1 cellular context compared by ENCODE assay signal in the genomic region with DNA sequence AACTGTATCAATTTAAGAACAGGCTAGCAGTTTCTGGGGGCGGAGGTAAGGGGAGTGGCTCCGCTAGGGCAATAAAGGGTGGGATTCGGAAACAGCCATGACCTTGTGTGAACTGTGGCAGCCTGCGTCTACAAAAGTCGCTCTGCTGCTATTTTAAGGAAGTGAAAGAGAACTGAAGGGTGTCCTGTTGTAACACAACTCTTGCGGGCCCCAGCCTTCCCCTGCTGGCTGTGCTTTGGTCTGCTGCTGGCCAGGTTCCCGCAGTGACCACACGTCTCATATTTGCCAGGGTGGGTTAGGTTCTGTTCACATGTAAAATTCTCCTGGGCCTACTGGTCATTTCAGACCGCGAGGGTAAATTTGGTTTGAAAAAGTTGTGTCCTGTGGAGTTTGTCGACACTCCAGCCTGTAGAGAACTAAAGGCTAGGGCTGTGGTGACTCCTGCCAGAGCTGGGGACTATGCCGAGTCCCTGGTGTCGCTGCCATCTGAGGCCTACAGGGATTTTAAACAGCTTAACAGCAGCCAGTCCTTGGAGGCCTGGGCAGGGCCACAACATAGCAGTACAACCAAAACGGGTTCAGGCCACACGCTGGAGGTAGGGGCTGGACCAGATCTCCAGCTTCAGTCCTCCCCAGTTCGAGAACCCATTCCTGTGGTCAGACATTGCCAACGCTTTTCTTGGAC.
TF ChIP-seq lines count a peak whose summit lies in the region.

No MANE protein-coding gene starts in this region.

TF ChIP-seq in HepG2, 621 proteins besides CTCF, POLR2A, EP300 and RAD21 (continues in another document):
- TF ChIP-seq ZFX (CRISPR knock-in tag; IDR thresholded peaks at IDR 0.05; ENCODE audit: low read depth) (peak; percentile 65; the same call in 1 of the 2 replicates), ZMYM4 (CRISPR knock-in tag; IDR thresholded peaks at IDR 0.05) (0 out of 2 replicates have a peak, but pooled peaks have one; percentile 1), ZNF460 (CRISPR knock-in tag; IDR thresholded peaks at IDR 0.05; ENCODE audit: borderline replicate concordance) (no peak), FUBP1 (CRISPR knock-in tag; IDR thresholded peaks at IDR 0.05; ENCODE audit: borderline replicate concordance) (no peak), MAX (IDR thresholded peaks at IDR 0.05) (0 out of 2 replicates have a peak, but pooled peaks have one; percentile 2), PAX8 (CRISPR knock-in tag; IDR thresholded peaks at IDR 0.05; ENCODE audit: borderline replicate concordance) (no peak), ZNF281 (CRISPR knock-in tag; IDR thresholded peaks at IDR 0.05; ENCODE audit: borderline replicate concordance) (no peak), MED1 (CRISPR knock-in tag; IDR thresholded peaks at IDR 0.05) (no peak), ZFP36L2 (CRISPR knock-in tag; IDR thresholded peaks at IDR 0.05) (no peak), IRF9 (CRISPR knock-in tag; IDR thresholded peaks at IDR 0.05; ENCODE audit: borderline replicate concordance) (0 out of 2 replicates have a peak, but pooled peaks have one; percentile 11), KMT2B (CRISPR knock-in tag; IDR thresholded peaks at IDR 0.05) (0 out of 2 replicates have a peak, but pooled peaks have one; percentile 23), IKZF4 (CRISPR knock-in tag; IDR thresholded peaks at IDR 0.05; ENCODE audit: borderline replicate concordance, low read depth, not compliant biosample characterization) (no peak), ZNF501 (CRISPR knock-in tag; IDR thresholded peaks at IDR 0.05) (peak; percentile 43; the same call in 1 of the 2 replicates), ZBTB49 (CRISPR knock-in tag; IDR thresholded peaks at IDR 0.05; ENCODE audit: borderline replicate concordance) (no peak), SAFB2 (CRISPR knock-in tag; IDR thresholded peaks at IDR 0.05; ENCODE audit: borderline replicate concordance, low read depth) (no peak), GMEB2 (CRISPR knock-in tag; IDR thresholded peaks at IDR 0.05; ENCODE audit: low read depth) (no peak), ZKSCAN5 (CRISPR knock-in tag; IDR thresholded peaks at IDR 0.05) (no peak), YEATS4 (CRISPR knock-in tag; IDR thresholded peaks at IDR 0.05; ENCODE audit: borderline replicate concordance) (no peak), FOXA1 (IDR thresholded peaks at IDR 0.05) (no peak), FOXA1 (CRISPR knock-in tag; IDR thresholded peaks at IDR 0.05) (no peak), ATF6 (CRISPR knock-in tag; conservative IDR thresholded peaks at IDR 0.05) (no peak), ZNF180 (CRISPR knock-in tag; IDR thresholded peaks at IDR 0.05; ENCODE audit: borderline replicate concordance, low read depth) (no peak), ZFY (CRISPR knock-in tag; IDR thresholded peaks at IDR 0.05) (peak; percentile 62)
- TF ChIP-seq, protein P1, sequence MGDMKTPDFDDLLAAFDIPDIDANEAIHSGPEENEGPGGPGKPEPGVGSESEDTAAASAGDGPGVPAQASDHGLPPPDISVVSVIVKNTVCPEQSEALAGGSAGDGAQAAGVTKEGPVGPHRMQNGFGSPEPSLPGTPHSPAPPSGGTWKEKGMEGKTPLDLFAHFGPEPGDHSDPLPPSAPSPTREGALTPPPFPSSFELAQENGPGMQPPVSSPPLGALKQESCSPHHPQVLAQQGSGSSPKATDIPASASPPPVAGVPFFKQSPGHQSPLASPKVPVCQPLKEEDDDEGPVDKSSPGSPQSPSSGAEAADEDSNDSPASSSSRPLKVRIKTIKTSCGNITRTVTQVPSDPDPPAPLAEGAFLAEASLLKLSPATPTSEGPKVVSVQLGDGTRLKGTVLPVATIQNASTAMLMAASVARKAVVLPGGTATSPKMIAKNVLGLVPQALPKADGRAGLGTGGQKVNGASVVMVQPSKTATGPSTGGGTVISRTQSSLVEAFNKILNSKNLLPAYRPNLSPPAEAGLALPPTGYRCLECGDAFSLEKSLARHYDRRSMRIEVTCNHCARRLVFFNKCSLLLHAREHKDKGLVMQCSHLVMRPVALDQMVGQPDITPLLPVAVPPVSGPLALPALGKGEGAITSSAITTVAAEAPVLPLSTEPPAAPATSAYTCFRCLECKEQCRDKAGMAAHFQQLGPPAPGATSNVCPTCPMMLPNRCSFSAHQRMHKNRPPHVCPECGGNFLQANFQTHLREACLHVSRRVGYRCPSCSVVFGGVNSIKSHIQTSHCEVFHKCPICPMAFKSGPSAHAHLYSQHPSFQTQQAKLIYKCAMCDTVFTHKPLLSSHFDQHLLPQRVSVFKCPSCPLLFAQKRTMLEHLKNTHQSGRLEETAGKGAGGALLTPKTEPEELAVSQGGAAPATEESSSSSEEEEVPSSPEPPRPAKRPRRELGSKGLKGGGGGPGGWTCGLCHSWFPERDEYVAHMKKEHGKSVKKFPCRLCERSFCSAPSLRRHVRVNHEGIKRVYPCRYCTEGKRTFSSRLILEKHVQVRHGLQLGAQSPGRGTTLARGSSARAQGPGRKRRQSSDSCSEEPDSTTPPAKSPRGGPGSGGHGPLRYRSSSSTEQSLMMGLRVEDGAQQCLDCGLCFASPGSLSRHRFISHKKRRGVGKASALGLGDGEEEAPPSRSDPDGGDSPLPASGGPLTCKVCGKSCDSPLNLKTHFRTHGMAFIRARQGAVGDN (CRISPR knock-in tag; IDR thresholded peaks at IDR 0.05): 0 out of 2 replicates have a peak, but pooled peaks have one; percentile 32
- TF ChIP-seq, protein P2, sequence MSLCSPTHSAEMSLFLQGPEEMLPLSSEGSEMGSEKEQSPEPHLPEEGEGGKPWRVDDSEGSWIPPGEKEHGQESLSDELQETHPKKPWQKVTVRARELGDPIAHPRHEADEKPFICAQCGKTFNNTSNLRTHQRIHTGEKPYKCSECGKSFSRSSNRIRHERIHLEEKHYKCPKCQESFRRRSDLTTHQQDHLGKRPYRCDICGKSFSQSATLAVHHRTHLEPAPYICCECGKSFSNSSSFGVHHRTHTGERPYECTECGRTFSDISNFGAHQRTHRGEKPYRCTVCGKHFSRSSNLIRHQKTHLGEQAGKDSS (CRISPR knock-in tag; IDR thresholded peaks at IDR 0.05; ENCODE audit: borderline replicate concordance, low read depth): 0 out of 2 replicates have a peak, but pooled peaks have one; percentile 12
- TF ChIP-seq, protein P3, sequence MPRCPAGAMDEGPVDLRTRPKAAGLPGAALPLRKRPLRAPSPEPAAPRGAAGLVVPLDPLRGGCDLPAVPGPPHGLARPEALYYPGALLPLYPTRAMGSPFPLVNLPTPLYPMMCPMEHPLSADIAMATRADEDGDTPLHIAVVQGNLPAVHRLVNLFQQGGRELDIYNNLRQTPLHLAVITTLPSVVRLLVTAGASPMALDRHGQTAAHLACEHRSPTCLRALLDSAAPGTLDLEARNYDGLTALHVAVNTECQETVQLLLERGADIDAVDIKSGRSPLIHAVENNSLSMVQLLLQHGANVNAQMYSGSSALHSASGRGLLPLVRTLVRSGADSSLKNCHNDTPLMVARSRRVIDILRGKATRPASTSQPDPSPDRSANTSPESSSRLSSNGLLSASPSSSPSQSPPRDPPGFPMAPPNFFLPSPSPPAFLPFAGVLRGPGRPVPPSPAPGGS (CRISPR knock-in tag; IDR thresholded peaks at IDR 0.05): no peak
- TF ChIP-seq, protein P4, sequence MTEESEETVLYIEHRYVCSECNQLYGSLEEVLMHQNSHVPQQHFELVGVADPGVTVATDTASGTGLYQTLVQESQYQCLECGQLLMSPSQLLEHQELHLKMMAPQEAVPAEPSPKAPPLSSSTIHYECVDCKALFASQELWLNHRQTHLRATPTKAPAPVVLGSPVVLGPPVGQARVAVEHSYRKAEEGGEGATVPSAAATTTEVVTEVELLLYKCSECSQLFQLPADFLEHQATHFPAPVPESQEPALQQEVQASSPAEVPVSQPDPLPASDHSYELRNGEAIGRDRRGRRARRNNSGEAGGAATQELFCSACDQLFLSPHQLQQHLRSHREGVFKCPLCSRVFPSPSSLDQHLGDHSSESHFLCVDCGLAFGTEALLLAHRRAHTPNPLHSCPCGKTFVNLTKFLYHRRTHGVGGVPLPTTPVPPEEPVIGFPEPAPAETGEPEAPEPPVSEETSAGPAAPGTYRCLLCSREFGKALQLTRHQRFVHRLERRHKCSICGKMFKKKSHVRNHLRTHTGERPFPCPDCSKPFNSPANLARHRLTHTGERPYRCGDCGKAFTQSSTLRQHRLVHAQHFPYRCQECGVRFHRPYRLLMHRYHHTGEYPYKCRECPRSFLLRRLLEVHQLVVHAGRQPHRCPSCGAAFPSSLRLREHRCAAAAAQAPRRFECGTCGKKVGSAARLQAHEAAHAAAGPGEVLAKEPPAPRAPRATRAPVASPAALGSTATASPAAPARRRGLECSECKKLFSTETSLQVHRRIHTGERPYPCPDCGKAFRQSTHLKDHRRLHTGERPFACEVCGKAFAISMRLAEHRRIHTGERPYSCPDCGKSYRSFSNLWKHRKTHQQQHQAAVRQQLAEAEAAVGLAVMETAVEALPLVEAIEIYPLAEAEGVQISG (CRISPR knock-in tag; IDR thresholded peaks at IDR 0.05): 0 out of 2 replicates have a peak, but pooled peaks have one; percentile 1
